In genomic region chr19:1258707-1259205, GRCh38 we compare ENCODE assay signal across 2 cellular contexts.
TF ChIP-seq lines count a peak whose summit lies in the region.

No MANE protein-coding gene starts in this region.

TF ChIP-seq in GM12891, 5 proteins besides CTCF, POLR2A, EP300 and RAD21:
- TF ChIP-seq PAX5 (IDR thresholded peaks at IDR 0.05; ENCODE audit: insufficient read depth, low read length, severe bottlenecking) = no peak
- TF ChIP-seq TAF1 (IDR thresholded peaks at IDR 0.05; ENCODE audit: low read depth, low read length) = no peak
- TF ChIP-seq POLR2AphosphoS5 (IDR thresholded peaks at IDR 0.05; ENCODE audit: low read depth, low read length) = no peak
- no peak for TF ChIP-seq POU2F2 (IDR thresholded peaks at IDR 0.05; ENCODE audit: low read depth, low read length)
- TF ChIP-seq SPI1 (IDR thresholded peaks at IDR 0.05; ENCODE audit: low read depth, low read length) = no peak

TF ChIP-seq in endothelial cell of umbilical vein, 7 proteins besides CTCF, POLR2A, EP300 and RAD21:
- TF ChIP-seq MYC (IDR thresholded peaks at IDR 0.05; ENCODE audit: low read depth, low read length) = no peak
- no peak for TF ChIP-seq JUN (IDR thresholded peaks at IDR 0.05; ENCODE audit: borderline replicate concordance, insufficient read depth, insufficient read length, low read depth)
- no peak for TF ChIP-seq MAX (IDR thresholded peaks at IDR 0.05; ENCODE audit: insufficient read depth, insufficient read length)
- TF ChIP-seq POLR2AphosphoS5 (IDR thresholded peaks at IDR 0.05; ENCODE audit: insufficient read depth, low read depth, low read length) = no peak
- no peak for TF ChIP-seq EZH2 (IDR thresholded peaks at IDR 0.05; ENCODE audit: borderline replicate concordance, low read depth, low read length, severe bottlenecking)
- no peak for TF ChIP-seq FOS (IDR thresholded peaks at IDR 0.05; ENCODE audit: borderline replicate concordance, insufficient read depth, low read length)
- TF ChIP-seq GATA2 (IDR thresholded peaks at IDR 0.05; ENCODE audit: insufficient read depth, insufficient read length, low read depth, low read length) = no peak
